ENCODE assay signal across 1 cellular context in genomic region chr5:28734396-28734795, GRCh38.
TF ChIP-seq lines count a peak whose summit lies in the region.

No MANE protein-coding gene starts in this region.

TF ChIP-seq in endothelial cell of umbilical vein, 7 proteins besides CTCF, POLR2A, EP300 and RAD21:
- no peak for TF ChIP-seq GATA2 (IDR thresholded peaks at IDR 0.05; ENCODE audit: insufficient read depth, insufficient read length, low read depth, low read length)
- peak; percentile 45 for TF ChIP-seq FOS (IDR thresholded peaks at IDR 0.05; ENCODE audit: borderline replicate concordance, insufficient read depth, low read length)
- no peak for TF ChIP-seq MYC (IDR thresholded peaks at IDR 0.05; ENCODE audit: low read depth, low read length)
